ENCODE assay signal across 8 cellular contexts in the genomic region with DNA sequence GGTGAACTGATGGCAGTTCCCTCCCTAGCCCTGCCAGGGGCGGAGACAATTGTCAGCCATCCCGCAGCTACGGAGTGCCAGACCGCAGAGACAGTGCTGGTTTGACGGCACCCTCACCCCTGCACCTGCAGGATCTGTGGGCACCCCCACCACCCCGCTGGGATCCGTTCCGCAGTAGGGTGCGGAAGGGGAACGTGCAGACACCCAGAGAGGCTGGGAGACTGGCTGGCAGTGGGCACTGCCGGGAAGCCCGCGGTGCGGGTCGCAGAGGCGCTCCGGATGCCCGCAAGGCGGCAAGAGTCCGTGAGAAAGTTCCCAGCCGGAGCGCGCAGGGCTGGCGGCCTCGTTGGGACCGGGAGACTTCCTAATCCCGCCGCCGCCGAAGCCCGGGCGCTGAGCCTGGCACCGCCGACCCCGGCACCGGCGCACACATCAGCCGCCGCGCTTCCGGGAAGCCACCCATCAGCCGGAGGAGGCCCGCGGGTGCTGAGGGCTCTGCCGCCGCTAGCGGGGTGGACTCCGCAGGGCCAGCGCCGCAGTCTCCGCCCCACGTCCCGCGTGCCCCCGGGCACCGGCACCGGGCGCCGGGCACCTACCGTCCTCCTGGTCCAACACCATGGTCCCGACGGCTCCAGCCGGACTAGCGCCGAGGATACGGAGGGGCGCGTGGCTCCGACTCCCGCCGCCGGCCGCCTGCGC. TPM values are rescaled to one million over a fixed set of nuclear protein-coding genes. Genes with fewer than 3 reads are reported as not detected.
DNase-seq lines count a peak whose midpoint lies in the region; ATAC-seq and TF ChIP-seq lines count a peak whose summit lies in the region.

No MANE protein-coding gene starts in this region.

- no peaks in the 10 kb centered on the region for H3K79me2 ChIP-seq in OCI-LY7 (ENCODE audit: insufficient read depth, low read depth, low read length)

- H3K27ac ChIP-seq in Panc1 (ENCODE audit: low read length), result no peak overlapping the region
- H3K27ac ChIP-seq in OCI-LY7 (ENCODE audit: low read depth, low read length, poor library complexity, severe bottlenecking), result no peak overlapping the region
- H3K27ac ChIP-seq in RWPE1, result no peak overlapping the region

- CTCF ChIA-PET in Panc1 (lab: Charles Lee) (interaction anchor here (0.6 to 0.7 kb wide), 2 partner anchors 19 to 84 kb away, joined by 3 to 4 read pairs; no protein-coding TSS in a partner anchor), OCI-LY7 (lab: Charles Lee; ENCODE audit: unreplicated experiment) (no interaction called here), RWPE1 (lab: Yijun Ruan, JAX) (interaction anchor here (0.9 to 1.3 kb wide), 2 partner anchors 44 to 364 kb away, joined by 3 to 4 read pairs; no protein-coding TSS in a partner anchor)

- H3K36me3 ChIP-seq in Panc1 (ENCODE audit: control insufficient read depth, insufficient read depth, low read length), result no peaks in the 10 kb centered on the region
- no peaks in the 10 kb centered on the region for H3K36me3 ChIP-seq in OCI-LY7 (ENCODE audit: insufficient read depth, low read length)

- DNase-seq in D341Med (ENCODE audit: low spot score), result peak; percentile 67
- DNase-seq in Panc1 (ENCODE audit: low read depth, low spot score), result no peak
- DNase-seq in omental fat pad (ENCODE audit: low spot score), result no peak
- DNase-seq in OCI-LY7 (ENCODE audit: low spot score), result no peak
- no peak for DNase-seq in OCI-M1 (lab: John Stamatoyannopoulos, UW)
- DNase-seq in RWPE1 (ENCODE audit: low spot score), result no peak

- H3K9me3 ChIP-seq in Panc1 (ENCODE audit: control insufficient read depth, insufficient read depth, low read depth, low read length) (no peaks in the 10 kb centered on the region), OCI-LY7 (ENCODE audit: low read length) (no peaks in the 10 kb centered on the region)

- no peak overlapping the region for H3K4me2 ChIP-seq in OCI-LY7 (ENCODE audit: low read length)

- H3K9me2 ChIP-seq in OCI-LY7 (ENCODE audit: insufficient read depth, low read length), result no peaks in the 10 kb centered on the region

- intact Hi-C loops in Panc1 (cut with micrococcal nuclease; ENCODE audit: unreplicated experiment) (loop anchor here (10.0 kb wide), 1 partner anchor 263 kb away; no protein-coding TSS in a partner anchor), OCI-LY7 (cut with micrococcal nuclease; ENCODE audit: unreplicated experiment) (no loop called here)

- TF ChIP-seq CTCF in Panc1 (IDR thresholded peaks at IDR 0.05), result no peak
- TF ChIP-seq CTCF in omental fat pad (IDR thresholded peaks at IDR 0.05), result no peak
- no peak for TF ChIP-seq CTCF in OCI-LY7 (conservative IDR thresholded peaks at IDR 0.05; ENCODE audit: low read length)
- no peak for TF ChIP-seq CTCF in RWPE1 (conservative IDR thresholded peaks at IDR 0.05; ENCODE audit: low read depth)

- no peak overlapping the region for H2AFZ ChIP-seq in OCI-LY7 (ENCODE audit: low read length)

- ATAC-seq in Panc1 (peak; percentile 51), esophagus mucosa (peak; percentile 27), omental fat pad (ENCODE audit: low FRiP score) (peak; percentile 30), GM21526 (IDR thresholded peaks at IDR 0.05; ENCODE audit: low FRiP score, unreplicated experiment) (no peak)

- BruUV-seq in Panc1 (replicated peaks; lab: Mats Ljungman, UMichigan) (no TSS peak), OCI-LY7 (replicated peaks; lab: Mats Ljungman, UMichigan) (no TSS peak)

- peak overlapping the region; percentile 36 to 38 for H3K4me3 ChIP-seq in Panc1 (ENCODE audit: low read depth in 2 of 2, low read length in 2 of 2)
- no peak overlapping the region for H3K4me3 ChIP-seq in OCI-LY7 (ENCODE audit: low read depth, low read length, poor library complexity, severe bottlenecking)

- H3K4me1 ChIP-seq in Panc1 (ENCODE audit: control insufficient read depth, insufficient read depth, low read length) (peaks cover 13% of the 10 kb centered on the region), OCI-LY7 (ENCODE audit: insufficient read depth, low read length, poor library complexity, severe bottlenecking) (no peaks in the 10 kb centered on the region)

- H4K20me1 ChIP-seq in OCI-LY7 (ENCODE audit: insufficient read depth, low read length), result no peaks in the 10 kb centered on the region

- POLR2A ChIA-PET in Panc1 (lab: Charles Lee), result interaction anchor here (0.6 kb wide), 1 partner anchor 203 kb away, joined by 3 read pairs; no protein-coding TSS in a partner anchor
- POLR2A ChIA-PET in OCI-LY7 (lab: Charles Lee), result no interaction called here
- POLR2A ChIA-PET in RWPE1 (lab: Yijun Ruan, JAX; ENCODE audit: low non-redundant PET), result no interaction called here

- in situ Hi-C loops in Panc1 (cut with HindIII; ENCODE audit: low pct_unique_long_range_greater_than_20kb, low sequenced_read_pairs), result no loop called here

- H3K27me3 ChIP-seq in Panc1 (ENCODE audit: control insufficient read depth, insufficient read depth, low read length), result peaks cover 54% of the 10 kb centered on the region

RNA-seq across cellular contexts. Expression of gene LMO1, which starts 4.3 kb away (rescaled TPM):
- total RNA-seq in Panc1 (2021; ENCODE audit: unreplicated experiment) (not detected), esophagus mucosa (not detected), omental fat pad (not detected), OCI-LY7 (2022) (not detected in 2 replicates)
- polyA plus RNA-seq in Panc1 (2012; ENCODE audit: insufficient read length), result not detected
- total RNA-seq in OCI-LY7 (2014; rRNA removed; shearing (Covaris generic)), result not detected in 2 replicates
